ENCODE assay signal across 21 cellular contexts in the genomic region with DNA sequence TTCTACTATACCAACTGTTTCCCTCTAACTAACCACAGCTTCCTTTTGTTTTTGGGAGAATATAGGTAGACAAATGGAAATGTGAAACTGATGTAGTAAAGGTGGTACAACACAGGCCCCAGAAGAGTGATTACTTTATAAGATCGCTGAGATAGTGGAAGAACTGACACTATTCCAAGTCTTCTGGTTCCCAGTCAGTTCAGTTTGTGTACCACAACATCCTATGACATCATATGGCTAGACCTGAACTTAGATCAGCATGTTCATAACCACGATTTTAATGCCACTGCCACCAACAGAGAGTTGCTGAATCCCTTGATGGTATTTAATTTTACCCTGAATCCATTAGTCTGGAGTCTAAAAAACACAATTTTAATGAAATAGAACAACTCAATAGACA.
DNase-seq lines count a peak whose midpoint lies in the region; FAIRE-seq and TF ChIP-seq lines count a peak whose summit lies in the region.
"Had no signal": no experiment of that assay in that cellular context is flagged by ENCODE, and none has a peak within 500 bp of the region (broad histone marks: within the 10 kb centered on the region; RNA-seq: fewer than 3 reads in every experiment).

No MANE protein-coding gene starts in this region.

- H3K9me3 ChIP-seq in breast epithelium, result peaks cover 0 to 12% of the 10 kb centered on the region in 2 donors
- H3K9me3 ChIP-seq: A549 had no signal

- no peak for DNase-seq in MCF 10A (ENCODE audit: unreplicated experiment)
- no peak for DNase-seq in breast epithelium (ENCODE audit: low spot score in 2 of 2)
- DNase-seq in GM12891 (ENCODE audit: insufficient read length, low spot score), result no peak
- DNase-seq in OCI-M1 (lab: John Stamatoyannopoulos, UW), result peak; percentile 85
- DNase-seq in astrocyte of the hippocampus (ENCODE audit: low read depth, low spot score), result peak; percentile 11
- DNase-seq in activated CD4-positive, alpha-beta T cell treated with anti-CD3 and anti-CD28 coated beads for 1 hour, result no peak
- DNase-seq in GM19238 (ENCODE audit: insufficient read length, low spot score), result no peak
- DNase-seq in SHP77 treated with DMSO at 0.1 percent for 48 hours (lab: John Stamatoyannopoulos, UW), result no peak
- DNase-seq: AML-193; CD4-positive, alpha-beta T cell; DMS153; DMS79; HCEC 1CT; IMR-90 had no signal

- no peak overlapping the region for H3K27ac ChIP-seq in breast epithelium
- H3K27ac ChIP-seq: 22Rv1, A549, C4-2B, HL-60 had no signal

- H3K27ac Mint-ChIP-seq in MCF 10A (ENCODE audit: low read depth, unreplicated experiment), result peak overlapping the region; percentile 74
- H3K27ac Mint-ChIP-seq: CD4-positive, alpha-beta T cell; GM23338 had no signal

- H3K27me3 Mint-ChIP-seq in MCF 10A (ENCODE audit: insufficient read depth, unreplicated experiment), result no peaks in the 10 kb centered on the region

- POLR2A ChIA-PET in MCF 10A (lab: Yijun Ruan, JAX), result no interaction called here

- H3K27me3 ChIP-seq in breast epithelium, result no peaks in the 10 kb centered on the region

- intact Hi-C loops in MCF 10A (cut with micrococcal nuclease) (no loop called here), breast epithelium (cut with DNase I; ENCODE audit: low total_unique reads) (no loop called here)

- peak; percentile 66 for FAIRE-seq in GM12891 (lab: Jason Lieb, UNC)
- FAIRE-seq: A549, GM12878, H54 had no signal

- TF ChIP-seq CTCF in MCF 10A (IDR thresholded peaks at IDR 0.05; ENCODE audit: unreplicated experiment) (no peak), breast epithelium (IDR thresholded peaks at IDR 0.05) (no peak)

- H3K36me3 Mint-ChIP-seq in MCF 10A (ENCODE audit: insufficient read depth, unreplicated experiment), result no peaks in the 10 kb centered on the region

- H3K9me3 Mint-ChIP-seq in MCF 10A (ENCODE audit: unreplicated experiment), result peaks cover 19% of the 10 kb centered on the region
- H3K9me3 Mint-ChIP-seq: GM23338 had no signal

- CTCF ChIA-PET in MCF 10A (lab: Yijun Ruan, JAX), result no interaction called here

- no peak overlapping the region for H3K4me3 ChIP-seq in breast epithelium
- H3K4me3 ChIP-seq: A549, GM12878, GM23338 had no signal

- TF ChIP-seq POLR2A in breast epithelium (IDR thresholded peaks at IDR 0.05) (no peak), GM12891 (IDR thresholded peaks at IDR 0.05; ENCODE audit: low read depth, low read length) (no peak)

- no TSS peak for BruUV-seq in MCF 10A (replicated peaks; lab: Mats Ljungman, UMichigan)

- peaks cover 5% of the 10 kb centered on the region for H3K36me3 ChIP-seq in breast epithelium

- no peak overlapping the region for H3K4me3 Mint-ChIP-seq in MCF 10A (ENCODE audit: unreplicated experiment)
- H3K4me3 Mint-ChIP-seq: CD4-positive, alpha-beta T cell; GM23338 had no signal

- H3K4me1 ChIP-seq in breast epithelium, result no peaks in the 10 kb centered on the region
- H3K4me1 ChIP-seq: A549 had no signal

- H3K4me1 Mint-ChIP-seq in MCF 10A (ENCODE audit: insufficient read depth, unreplicated experiment), result no peaks in the 10 kb centered on the region
- H3K4me1 Mint-ChIP-seq: GM23338 had no signal

TF ChIP-seq in GM12891, 5 proteins besides CTCF, POLR2A, EP300 and RAD21:
- TF ChIP-seq POU2F2 (IDR thresholded peaks at IDR 0.05; ENCODE audit: low read depth, low read length) (no peak), SPI1 (IDR thresholded peaks at IDR 0.05; ENCODE audit: low read depth, low read length) (no peak), POLR2AphosphoS5 (IDR thresholded peaks at IDR 0.05; ENCODE audit: low read depth, low read length) (no peak)

Comparison
In these comparisons a context has a peak if more than half of its experiments do, and no peak if none do; other contexts are left out.
1. DNase-seq: peak in OCI-M1 (single experiment) and astrocyte of the hippocampus (single experiment); none in MCF 10A (single experiment), breast epithelium (0 of 2), GM12891 (single experiment), activated CD4-positive, alpha-beta T cell treated with anti-CD3 and anti-CD28 coated beads for 1 hour (single experiment), GM19238 (single experiment) and SHP77 treated with DMSO at 0.1 percent for 48 hours (single experiment).